In genomic region chr2:45652090-45653050, GRCh38 we compare ENCODE assay signal across 1 cellular context.
TF ChIP-seq lines count a peak whose summit lies in the region.

No MANE protein-coding gene starts in this region.

TF ChIP-seq in HepG2, 621 proteins besides CTCF, POLR2A, EP300 and RAD21 (continued from another document):
- no peak for TF ChIP-seq E2F2 (CRISPR knock-in tag; IDR thresholded peaks at IDR 0.05; ENCODE audit: borderline replicate concordance)
- no peak for TF ChIP-seq SUZ12 (IDR thresholded peaks at IDR 0.05; ENCODE audit: low read depth, low read length)
- no peak for TF ChIP-seq PLRG1 (conservative IDR thresholded peaks at IDR 0.05)
- peak; percentile 29; the same call in 1 of the 2 replicates for TF ChIP-seq SALL1 (CRISPR knock-in tag; IDR thresholded peaks at IDR 0.05)
- TF ChIP-seq ZNF501 (CRISPR knock-in tag; IDR thresholded peaks at IDR 0.05): no peak
- TF ChIP-seq CAMTA2 (CRISPR knock-in tag; IDR thresholded peaks at IDR 0.05; ENCODE audit: borderline replicate concordance): no peak
- 0 out of 2 replicates have a peak, but pooled peaks have one; percentile 46 for TF ChIP-seq MTA1 (CRISPR knock-in tag; IDR thresholded peaks at IDR 0.05; ENCODE audit: borderline replicate concordance)
TF ChIP-seq in HepG2: peak in this region for 22.
